In the genomic region with DNA sequence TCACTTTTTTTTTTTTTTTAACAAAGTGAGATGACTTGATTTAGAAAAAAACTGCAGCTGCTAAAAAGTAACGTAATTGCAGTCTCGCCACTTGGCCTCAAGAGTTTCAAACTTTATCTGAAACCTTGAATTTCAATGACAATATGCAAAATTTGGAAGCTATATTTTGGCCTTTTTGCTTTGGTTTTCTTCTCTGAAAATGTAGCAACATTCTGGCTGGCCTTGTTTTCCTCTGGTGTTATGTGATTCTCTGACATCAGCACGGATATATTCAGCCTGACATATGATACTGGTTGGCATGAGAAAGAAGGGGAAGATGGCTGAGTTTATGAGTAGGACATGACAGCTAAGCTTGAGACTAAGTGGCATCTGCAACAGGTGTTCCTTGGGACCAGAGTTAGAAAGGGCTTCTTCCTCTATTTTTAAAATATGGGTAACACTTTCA, we compare ENCODE assay signal across 11 cellular contexts.
A peak's percentile ranks its signal among the peaks of the same experiment; 100 is the strongest.
DNase-seq lines count a peak whose midpoint lies in the region; ATAC-seq and TF ChIP-seq lines count a peak whose summit lies in the region.
"Had no signal": no experiment of that assay in that cellular context is flagged by ENCODE, and none has a peak within 500 bp of the region (broad histone marks: within the 10 kb centered on the region; RNA-seq: fewer than 3 reads in every experiment).

No MANE protein-coding gene starts in this region.

- H3K4me3 ChIP-seq in GM12864 (ENCODE audit: low read depth, low read length) = no peak overlapping the region
- H3K4me3 ChIP-seq in PC-9 = no peak overlapping the region
- H3K4me3 ChIP-seq in mammary epithelial cell (replicated peaks in 1 of 3; ENCODE audit: insufficient read depth in 1 of 3, low read depth in 2 of 3, low read length in 3 of 3) = no peak overlapping the region
- H3K4me3 ChIP-seq: SJSA1 had no signal

- CTCF ChIA-PET in PC-9 (lab: Charles Lee) = no interaction called here
- CTCF ChIA-PET in mammary epithelial cell (lab: Charles Lee; ENCODE audit: low non-redundant PET) = interaction anchor here (0.5 kb wide), 1 partner anchor 982 kb away, joined by 3 read pairs; no protein-coding TSS in a partner anchor

- ATAC-seq in GM19395 (IDR thresholded peaks at IDR 0.05; ENCODE audit: unreplicated experiment) (peak; percentile 85), HG02852 (IDR thresholded peaks at IDR 0.05; ENCODE audit: unreplicated experiment) (peak; percentile 77), HG03565 (IDR thresholded peaks at IDR 0.05; ENCODE audit: unreplicated experiment) (peak; percentile 63)
- ATAC-seq: activated naive CD8-positive, alpha-beta T cell treated with anti-CD3 and anti-CD28 coated beads, Interleukin-2, amount 50 U/mL, for 24 hours had no signal

- H3K27me3 ChIP-seq in PC-9 (ENCODE audit: insufficient read depth, low read depth) (no peaks in the 10 kb centered on the region), mammary epithelial cell (ENCODE audit: insufficient read depth, low read length) (no peaks in the 10 kb centered on the region)
- H3K27me3 ChIP-seq: SJSA1 had no signal

- intact Hi-C loops in PC-9 (cut with micrococcal nuclease; ENCODE audit: unreplicated experiment) = no loop called here
- intact Hi-C loops in mammary epithelial cell (cut with micrococcal nuclease) = no loop called here

- BruUV-seq in PC-9 (replicated peaks; lab: Mats Ljungman, UMichigan) (no TSS peak), mammary epithelial cell (replicated peaks; lab: Mats Ljungman, UMichigan) (no TSS peak)

- H3K4me2 ChIP-seq in PC-9 (no peak overlapping the region), mammary epithelial cell (ENCODE audit: insufficient read depth, low read depth, low read length) (no peak overlapping the region)

- H3K9me3 ChIP-seq in PC-9 (ENCODE audit: insufficient read depth, low read depth) = no peaks in the 10 kb centered on the region
- no peaks in the 10 kb centered on the region for H3K9me3 ChIP-seq in mammary epithelial cell (replicated peaks; ENCODE audit: insufficient read depth, low read length)
- H3K9me3 ChIP-seq: SJSA1 had no signal

- H3K27ac ChIP-seq in PC-9 (no peak overlapping the region), mammary epithelial cell (ENCODE audit: insufficient read depth, low read depth, low read length) (no peak overlapping the region)
- H3K27ac ChIP-seq: SJSA1 had no signal

- H3K4me1 ChIP-seq in PC-9 (replicated peaks; ENCODE audit: insufficient read depth) = peaks cover 9% of the 10 kb centered on the region; the same call in 1 of the 2 replicates
- no peaks in the 10 kb centered on the region for H3K4me1 ChIP-seq in mammary epithelial cell (ENCODE audit: insufficient read depth, low read length)
- H3K4me1 ChIP-seq: SJSA1 had no signal

- H3K9me2 ChIP-seq in PC-9 (ENCODE audit: insufficient read depth) = no peaks in the 10 kb centered on the region

- DNase-seq in GM12864 (ENCODE audit: low read depth) (peak; percentile 72), NCI-H2196 (lab: John Stamatoyannopoulos, UW; ENCODE audit: unreplicated experiment) (no peak), PC-9 (no peak), mammary epithelial cell (no peak)
- DNase-seq in central memory CD4-positive, alpha-beta T cell = no peak
- DNase-seq: activated naive CD8-positive, alpha-beta T cell treated with anti-CD3 and anti-CD28 coated beads, Interleukin-2, amount 50 U/mL, for 24 hours; NCI-H1694 treated with DMSO at 0.1 percent for 48 hours had no signal

- dilution Hi-C loops in mammary epithelial cell (cut with HindIII; ENCODE audit: low sequenced_read_pairs) = no loop called here

- no peak for TF ChIP-seq CTCF in GM12864 (IDR thresholded peaks at IDR 0.05; ENCODE audit: low read depth, low read length, missing control alignments)
- no peak for TF ChIP-seq CTCF in PC-9 (conservative IDR thresholded peaks at IDR 0.05)
- no peak for TF ChIP-seq CTCF in mammary epithelial cell (conservative IDR thresholded peaks at IDR 0.05 in 1 of 2, IDR thresholded peaks at IDR 0.05 in 1 of 2; ENCODE audit: extremely low read depth in 1 of 2, insufficient read depth in 1 of 2, low read depth in 1 of 2, low read length in 2 of 2)

- in situ Hi-C loops in mammary epithelial cell (cut with MboI; ENCODE audit: low sequenced_read_pairs in 2 of 2) = loop anchor here in 1 of 2 donors (25.0 kb wide), 3 partner anchors 991 to 1516 kb away; no protein-coding TSS in a partner anchor

- POLR2A ChIA-PET in PC-9 (lab: Charles Lee; ENCODE audit: unreplicated experiment) = no interaction called here

- no peaks in the 10 kb centered on the region for H3K79me2 ChIP-seq in PC-9 (ENCODE audit: low read depth)
- H3K79me2 ChIP-seq in mammary epithelial cell (ENCODE audit: insufficient read depth, low read length) = no peaks in the 10 kb centered on the region

- WGBS in mammary epithelial cell (ENCODE audit: low coverage, missing lambda C conversion rate) = 77% methylated on average over 3 of the region's 3 CpGs

- no peaks in the 10 kb centered on the region for H3K36me3 ChIP-seq in PC-9 (ENCODE audit: low read depth)
- H3K36me3 ChIP-seq in mammary epithelial cell (ENCODE audit: insufficient read depth, low read length) = no peaks in the 10 kb centered on the region

- H2AFZ ChIP-seq in PC-9 = no peak overlapping the region
- H2AFZ ChIP-seq in mammary epithelial cell (ENCODE audit: low read depth, low read length) = no peak overlapping the region

- no peaks in the 10 kb centered on the region for H3F3A ChIP-seq in PC-9 (ENCODE audit: insufficient read depth, low read depth)

- no peak overlapping the region for H3K9ac ChIP-seq in mammary epithelial cell (ENCODE audit: insufficient read depth, low read length)

- no peaks in the 10 kb centered on the region for H4K20me1 ChIP-seq in PC-9 (ENCODE audit: insufficient read depth)
- no peaks in the 10 kb centered on the region for H4K20me1 ChIP-seq in mammary epithelial cell (ENCODE audit: insufficient read depth, low read length)
